1 cellular context compared by ENCODE assay signal in the genomic region with DNA sequence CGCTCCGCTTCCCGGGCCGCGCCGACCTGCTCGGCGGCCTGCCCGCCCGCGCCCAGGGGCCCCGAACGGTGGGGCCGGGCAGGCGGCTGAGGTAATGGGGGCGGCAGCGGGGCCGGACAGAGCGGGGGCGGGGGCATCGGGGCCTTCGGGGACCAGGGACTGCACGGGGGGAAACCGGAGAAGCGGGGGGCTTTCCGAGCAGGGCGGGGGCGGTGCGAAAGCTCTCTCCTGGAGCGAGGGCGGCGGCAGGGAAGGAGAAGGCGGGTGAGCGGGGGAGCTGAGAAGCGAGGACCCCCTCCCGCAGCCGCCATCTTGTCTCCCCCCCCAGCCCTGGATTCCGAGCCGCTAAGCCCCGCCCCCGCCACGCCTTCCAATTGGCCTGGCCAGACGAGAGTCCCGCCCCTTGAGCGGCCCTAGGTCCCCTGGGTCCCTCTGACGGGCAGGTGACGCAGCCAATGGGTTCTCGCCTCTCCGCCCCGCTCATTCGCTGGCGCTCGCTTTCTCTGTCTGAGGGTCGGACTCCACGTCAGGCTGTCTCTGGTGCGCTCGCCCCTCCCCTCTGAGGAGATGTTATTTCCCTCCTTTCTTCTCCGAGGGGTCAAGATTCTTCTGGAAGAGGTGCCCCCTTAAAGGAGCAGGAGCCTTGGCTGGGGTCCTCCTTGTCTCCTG.
TF ChIP-seq lines count a peak whose summit lies in the region.

No MANE protein-coding gene starts in this region.

TF ChIP-seq in K562, 482 proteins besides CTCF, POLR2A, EP300 and RAD21 (continued from another document and continues in another):
- TF ChIP-seq, protein P1, sequence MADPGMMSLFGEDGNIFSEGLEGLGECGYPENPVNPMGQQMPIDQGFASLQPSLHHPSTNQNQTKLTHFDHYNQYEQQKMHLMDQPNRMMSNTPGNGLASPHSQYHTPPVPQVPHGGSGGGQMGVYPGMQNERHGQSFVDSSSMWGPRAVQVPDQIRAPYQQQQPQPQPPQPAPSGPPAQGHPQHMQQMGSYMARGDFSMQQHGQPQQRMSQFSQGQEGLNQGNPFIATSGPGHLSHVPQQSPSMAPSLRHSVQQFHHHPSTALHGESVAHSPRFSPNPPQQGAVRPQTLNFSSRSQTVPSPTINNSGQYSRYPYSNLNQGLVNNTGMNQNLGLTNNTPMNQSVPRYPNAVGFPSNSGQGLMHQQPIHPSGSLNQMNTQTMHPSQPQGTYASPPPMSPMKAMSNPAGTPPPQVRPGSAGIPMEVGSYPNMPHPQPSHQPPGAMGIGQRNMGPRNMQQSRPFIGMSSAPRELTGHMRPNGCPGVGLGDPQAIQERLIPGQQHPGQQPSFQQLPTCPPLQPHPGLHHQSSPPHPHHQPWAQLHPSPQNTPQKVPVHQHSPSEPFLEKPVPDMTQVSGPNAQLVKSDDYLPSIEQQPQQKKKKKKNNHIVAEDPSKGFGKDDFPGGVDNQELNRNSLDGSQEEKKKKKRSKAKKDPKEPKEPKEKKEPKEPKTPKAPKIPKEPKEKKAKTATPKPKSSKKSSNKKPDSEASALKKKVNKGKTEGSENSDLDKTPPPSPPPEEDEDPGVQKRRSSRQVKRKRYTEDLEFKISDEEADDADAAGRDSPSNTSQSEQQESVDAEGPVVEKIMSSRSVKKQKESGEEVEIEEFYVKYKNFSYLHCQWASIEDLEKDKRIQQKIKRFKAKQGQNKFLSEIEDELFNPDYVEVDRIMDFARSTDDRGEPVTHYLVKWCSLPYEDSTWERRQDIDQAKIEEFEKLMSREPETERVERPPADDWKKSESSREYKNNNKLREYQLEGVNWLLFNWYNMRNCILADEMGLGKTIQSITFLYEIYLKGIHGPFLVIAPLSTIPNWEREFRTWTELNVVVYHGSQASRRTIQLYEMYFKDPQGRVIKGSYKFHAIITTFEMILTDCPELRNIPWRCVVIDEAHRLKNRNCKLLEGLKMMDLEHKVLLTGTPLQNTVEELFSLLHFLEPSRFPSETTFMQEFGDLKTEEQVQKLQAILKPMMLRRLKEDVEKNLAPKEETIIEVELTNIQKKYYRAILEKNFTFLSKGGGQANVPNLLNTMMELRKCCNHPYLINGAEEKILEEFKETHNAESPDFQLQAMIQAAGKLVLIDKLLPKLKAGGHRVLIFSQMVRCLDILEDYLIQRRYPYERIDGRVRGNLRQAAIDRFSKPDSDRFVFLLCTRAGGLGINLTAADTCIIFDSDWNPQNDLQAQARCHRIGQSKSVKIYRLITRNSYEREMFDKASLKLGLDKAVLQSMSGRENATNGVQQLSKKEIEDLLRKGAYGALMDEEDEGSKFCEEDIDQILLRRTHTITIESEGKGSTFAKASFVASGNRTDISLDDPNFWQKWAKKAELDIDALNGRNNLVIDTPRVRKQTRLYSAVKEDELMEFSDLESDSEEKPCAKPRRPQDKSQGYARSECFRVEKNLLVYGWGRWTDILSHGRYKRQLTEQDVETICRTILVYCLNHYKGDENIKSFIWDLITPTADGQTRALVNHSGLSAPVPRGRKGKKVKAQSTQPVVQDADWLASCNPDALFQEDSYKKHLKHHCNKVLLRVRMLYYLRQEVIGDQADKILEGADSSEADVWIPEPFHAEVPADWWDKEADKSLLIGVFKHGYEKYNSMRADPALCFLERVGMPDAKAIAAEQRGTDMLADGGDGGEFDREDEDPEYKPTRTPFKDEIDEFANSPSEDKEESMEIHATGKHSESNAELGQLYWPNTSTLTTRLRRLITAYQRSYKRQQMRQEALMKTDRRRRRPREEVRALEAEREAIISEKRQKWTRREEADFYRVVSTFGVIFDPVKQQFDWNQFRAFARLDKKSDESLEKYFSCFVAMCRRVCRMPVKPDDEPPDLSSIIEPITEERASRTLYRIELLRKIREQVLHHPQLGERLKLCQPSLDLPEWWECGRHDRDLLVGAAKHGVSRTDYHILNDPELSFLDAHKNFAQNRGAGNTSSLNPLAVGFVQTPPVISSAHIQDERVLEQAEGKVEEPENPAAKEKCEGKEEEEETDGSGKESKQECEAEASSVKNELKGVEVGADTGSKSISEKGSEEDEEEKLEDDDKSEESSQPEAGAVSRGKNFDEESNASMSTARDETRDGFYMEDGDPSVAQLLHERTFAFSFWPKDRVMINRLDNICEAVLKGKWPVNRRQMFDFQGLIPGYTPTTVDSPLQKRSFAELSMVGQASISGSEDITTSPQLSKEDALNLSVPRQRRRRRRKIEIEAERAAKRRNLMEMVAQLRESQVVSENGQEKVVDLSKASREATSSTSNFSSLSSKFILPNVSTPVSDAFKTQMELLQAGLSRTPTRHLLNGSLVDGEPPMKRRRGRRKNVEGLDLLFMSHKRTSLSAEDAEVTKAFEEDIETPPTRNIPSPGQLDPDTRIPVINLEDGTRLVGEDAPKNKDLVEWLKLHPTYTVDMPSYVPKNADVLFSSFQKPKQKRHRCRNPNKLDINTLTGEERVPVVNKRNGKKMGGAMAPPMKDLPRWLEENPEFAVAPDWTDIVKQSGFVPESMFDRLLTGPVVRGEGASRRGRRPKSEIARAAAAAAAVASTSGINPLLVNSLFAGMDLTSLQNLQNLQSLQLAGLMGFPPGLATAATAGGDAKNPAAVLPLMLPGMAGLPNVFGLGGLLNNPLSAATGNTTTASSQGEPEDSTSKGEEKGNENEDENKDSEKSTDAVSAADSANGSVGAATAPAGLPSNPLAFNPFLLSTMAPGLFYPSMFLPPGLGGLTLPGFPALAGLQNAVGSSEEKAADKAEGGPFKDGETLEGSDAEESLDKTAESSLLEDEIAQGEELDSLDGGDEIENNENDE (IDR thresholded peaks at IDR 0.05; ENCODE audit: low read depth, low read length): no peak
- TF ChIP-seq HCFC1 (IDR thresholded peaks at IDR 0.05; ENCODE audit: low read depth, low read length): no peak; the same call in 1 of the 2 replicates
- TF ChIP-seq GTF2E2 (tag; IDR thresholded peaks at IDR 0.05): peak; percentile 74; the same call in 1 of the 2 replicates
- peak; percentile 85 for TF ChIP-seq EGR1 (conservative IDR thresholded peaks at IDR 0.05)
- no peak for TF ChIP-seq ZNF217 (CRISPR knock-in tag; IDR thresholded peaks at IDR 0.05)
- 0 out of 2 replicates have a peak, but pooled peaks have one; percentile 33 for TF ChIP-seq ELF4 (CRISPR knock-in tag; IDR thresholded peaks at IDR 0.05)
- no peak for TF ChIP-seq RFX5 (IDR thresholded peaks at IDR 0.05; ENCODE audit: low read depth, low read length)
- TF ChIP-seq MBD2 (IDR thresholded peaks at IDR 0.05; ENCODE audit: borderline replicate concordance, low read depth): peak; percentile 91
- TF ChIP-seq DPF2 (IDR thresholded peaks at IDR 0.05): no peak
- peak; percentile 70 for TF ChIP-seq ZFX (CRISPR knock-in tag; IDR thresholded peaks at IDR 0.05)
- TF ChIP-seq RFX1 (IDR thresholded peaks at IDR 0.05): no peak
- TF ChIP-seq SMAD1 (IDR thresholded peaks at IDR 0.05; ENCODE audit: low read depth, low read length, partially characterized antibody): peak; percentile 55
- no peak for TF ChIP-seq ZNF143 (CRISPR knock-in tag; IDR thresholded peaks at IDR 0.05)
- TF ChIP-seq, protein P2, sequence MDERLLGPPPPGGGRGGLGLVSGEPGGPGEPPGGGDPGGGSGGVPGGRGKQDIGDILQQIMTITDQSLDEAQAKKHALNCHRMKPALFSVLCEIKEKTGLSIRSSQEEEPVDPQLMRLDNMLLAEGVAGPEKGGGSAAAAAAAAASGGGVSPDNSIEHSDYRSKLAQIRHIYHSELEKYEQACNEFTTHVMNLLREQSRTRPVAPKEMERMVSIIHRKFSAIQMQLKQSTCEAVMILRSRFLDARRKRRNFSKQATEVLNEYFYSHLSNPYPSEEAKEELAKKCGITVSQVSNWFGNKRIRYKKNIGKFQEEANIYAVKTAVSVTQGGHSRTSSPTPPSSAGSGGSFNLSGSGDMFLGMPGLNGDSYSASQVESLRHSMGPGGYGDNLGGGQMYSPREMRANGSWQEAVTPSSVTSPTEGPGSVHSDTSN (CRISPR knock-in tag; IDR thresholded peaks at IDR 0.05; ENCODE audit: low read depth): peak; percentile 91
- TF ChIP-seq, protein P2 (tag; conservative IDR thresholded peaks at IDR 0.05; ENCODE audit: low read depth): peak; percentile 98
- no peak for TF ChIP-seq CBFA2T2 (conservative IDR thresholded peaks at IDR 0.05)
- no peak for TF ChIP-seq MAFG (tag; conservative IDR thresholded peaks at IDR 0.05)
- TF ChIP-seq PML (IDR thresholded peaks at IDR 0.05; ENCODE audit: low read length): peak; percentile 40; the same call in 1 of the 2 replicates
- no peak for TF ChIP-seq SMARCA5 (IDR thresholded peaks at IDR 0.05)
- no peak for TF ChIP-seq MEIS2 (IDR thresholded peaks at IDR 0.05; ENCODE audit: partially characterized antibody)
- TF ChIP-seq SMC3 (conservative IDR thresholded peaks at IDR 0.05; ENCODE audit: insufficient read depth, low read depth, low read length): 0 out of 2 replicates have a peak, but pooled peaks have one; percentile 11
- TF ChIP-seq TAF1 (IDR thresholded peaks at IDR 0.05; ENCODE audit: control insufficient read depth, extremely low read depth, insufficient read depth, low read length, severe bottlenecking): peak; percentile 92
- TF ChIP-seq BRD4 (IDR thresholded peaks at IDR 0.05): peak; percentile 67; the same call in 1 of the 2 replicates
- TF ChIP-seq KDM4B (IDR thresholded peaks at IDR 0.05; ENCODE audit: borderline replicate concordance in 2 of 2, low read depth in 1 of 2): no peak
- TF ChIP-seq U2AF1 (optimal IDR thresholded peaks at IDR 0.05; ENCODE audit: low read depth, low read length): no peak
- TF ChIP-seq SMARCC2 (IDR thresholded peaks at IDR 0.05; ENCODE audit: low read depth): no peak
- no peak for TF ChIP-seq MED1 (CRISPR knock-in tag; IDR thresholded peaks at IDR 0.05; ENCODE audit: borderline replicate concordance)
- TF ChIP-seq, protein P3, sequence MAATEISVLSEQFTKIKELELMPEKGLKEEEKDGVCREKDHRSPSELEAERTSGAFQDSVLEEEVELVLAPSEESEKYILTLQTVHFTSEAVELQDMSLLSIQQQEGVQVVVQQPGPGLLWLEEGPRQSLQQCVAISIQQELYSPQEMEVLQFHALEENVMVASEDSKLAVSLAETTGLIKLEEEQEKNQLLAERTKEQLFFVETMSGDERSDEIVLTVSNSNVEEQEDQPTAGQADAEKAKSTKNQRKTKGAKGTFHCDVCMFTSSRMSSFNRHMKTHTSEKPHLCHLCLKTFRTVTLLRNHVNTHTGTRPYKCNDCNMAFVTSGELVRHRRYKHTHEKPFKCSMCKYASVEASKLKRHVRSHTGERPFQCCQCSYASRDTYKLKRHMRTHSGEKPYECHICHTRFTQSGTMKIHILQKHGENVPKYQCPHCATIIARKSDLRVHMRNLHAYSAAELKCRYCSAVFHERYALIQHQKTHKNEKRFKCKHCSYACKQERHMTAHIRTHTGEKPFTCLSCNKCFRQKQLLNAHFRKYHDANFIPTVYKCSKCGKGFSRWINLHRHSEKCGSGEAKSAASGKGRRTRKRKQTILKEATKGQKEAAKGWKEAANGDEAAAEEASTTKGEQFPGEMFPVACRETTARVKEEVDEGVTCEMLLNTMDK (IDR thresholded peaks at IDR 0.05; ENCODE audit: borderline replicate concordance, insufficient read depth, low read depth, low read length, poor library complexity, severe bottlenecking): no peak
- no peak for TF ChIP-seq YBX1 (IDR thresholded peaks at IDR 0.05)
- TF ChIP-seq ZBTB17 (CRISPR knock-in tag; IDR thresholded peaks at IDR 0.05): no peak
- TF ChIP-seq RBM17 (IDR thresholded peaks at IDR 0.05; ENCODE audit: borderline replicate concordance, low read depth, low read length): no peak
- no peak for TF ChIP-seq ERF (CRISPR knock-in tag; IDR thresholded peaks at IDR 0.05)
- TF ChIP-seq ZKSCAN3 (CRISPR knock-in tag; IDR thresholded peaks at IDR 0.05): no peak
- TF ChIP-seq, protein P4, sequence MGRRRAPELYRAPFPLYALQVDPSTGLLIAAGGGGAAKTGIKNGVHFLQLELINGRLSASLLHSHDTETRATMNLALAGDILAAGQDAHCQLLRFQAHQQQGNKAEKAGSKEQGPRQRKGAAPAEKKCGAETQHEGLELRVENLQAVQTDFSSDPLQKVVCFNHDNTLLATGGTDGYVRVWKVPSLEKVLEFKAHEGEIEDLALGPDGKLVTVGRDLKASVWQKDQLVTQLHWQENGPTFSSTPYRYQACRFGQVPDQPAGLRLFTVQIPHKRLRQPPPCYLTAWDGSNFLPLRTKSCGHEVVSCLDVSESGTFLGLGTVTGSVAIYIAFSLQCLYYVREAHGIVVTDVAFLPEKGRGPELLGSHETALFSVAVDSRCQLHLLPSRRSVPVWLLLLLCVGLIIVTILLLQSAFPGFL (CRISPR knock-in tag; IDR thresholded peaks at IDR 0.05): no peak
- no peak for TF ChIP-seq ZKSCAN1 (IDR thresholded peaks at IDR 0.05; ENCODE audit: low read depth, low read length)
- TF ChIP-seq NEUROD1 (IDR thresholded peaks at IDR 0.05; ENCODE audit: borderline replicate concordance, low read depth, low read length, partially characterized antibody): peak; percentile 82
- 0 out of 4 replicates have a peak, but pooled peaks of 1 of the 2 experiments have one; percentile 54 for TF ChIP-seq NONO (IDR thresholded peaks at IDR 0.05; ENCODE audit: low read depth in 2 of 2, low read length in 1 of 2)
- TF ChIP-seq, protein P5, sequence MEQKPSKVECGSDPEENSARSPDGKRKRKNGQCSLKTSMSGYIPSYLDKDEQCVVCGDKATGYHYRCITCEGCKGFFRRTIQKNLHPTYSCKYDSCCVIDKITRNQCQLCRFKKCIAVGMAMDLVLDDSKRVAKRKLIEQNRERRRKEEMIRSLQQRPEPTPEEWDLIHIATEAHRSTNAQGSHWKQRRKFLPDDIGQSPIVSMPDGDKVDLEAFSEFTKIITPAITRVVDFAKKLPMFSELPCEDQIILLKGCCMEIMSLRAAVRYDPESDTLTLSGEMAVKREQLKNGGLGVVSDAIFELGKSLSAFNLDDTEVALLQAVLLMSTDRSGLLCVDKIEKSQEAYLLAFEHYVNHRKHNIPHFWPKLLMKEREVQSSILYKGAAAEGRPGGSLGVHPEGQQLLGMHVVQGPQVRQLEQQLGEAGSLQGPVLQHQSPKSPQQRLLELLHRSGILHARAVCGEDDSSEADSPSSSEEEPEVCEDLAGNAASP (IDR thresholded peaks at IDR 0.05): no peak
- TF ChIP-seq ZNF232 (CRISPR knock-in tag; IDR thresholded peaks at IDR 0.05): no peak
- no peak for TF ChIP-seq FOXJ3 (CRISPR knock-in tag; IDR thresholded peaks at IDR 0.05)
